1 cellular context compared by ENCODE assay signal in the genomic region with DNA sequence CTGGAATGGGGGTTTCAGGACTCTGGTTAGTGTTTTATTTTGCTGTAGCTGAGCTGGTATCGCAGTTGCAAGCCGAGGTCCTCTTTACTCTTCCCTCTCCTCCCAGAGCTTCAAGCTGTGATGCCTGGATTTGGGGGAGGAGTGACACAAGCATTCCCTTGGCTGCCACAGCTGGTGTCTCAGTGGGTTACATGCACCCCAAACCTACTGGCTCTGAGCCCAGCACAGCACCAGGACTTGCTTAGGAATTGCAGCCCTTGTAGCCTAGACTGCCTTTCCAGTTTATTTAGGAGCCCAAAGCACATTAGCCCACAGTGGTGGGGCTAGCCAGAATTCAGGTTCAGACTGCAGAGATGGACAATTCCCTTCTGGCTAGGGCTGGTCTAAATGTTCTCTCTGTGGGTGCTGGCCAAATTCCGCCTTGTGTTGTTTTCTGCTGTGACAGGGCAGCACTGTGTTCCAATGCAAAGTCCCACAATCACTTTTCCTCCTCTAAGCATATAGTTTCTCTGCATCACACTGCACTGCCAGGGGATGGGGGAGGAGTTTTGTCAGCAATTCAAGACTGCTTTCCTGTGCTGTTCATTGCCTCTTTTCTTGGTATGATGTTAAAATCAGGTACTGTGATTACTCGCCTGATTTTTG.
TF ChIP-seq lines count a peak whose summit lies in the region.

No MANE protein-coding gene starts in this region.

TF ChIP-seq in GM23338, 12 proteins besides CTCF, POLR2A, EP300 and RAD21 (continued from another document):
- no peak for TF ChIP-seq ZNF331 (CRISPR knock-in tag; IDR thresholded peaks at IDR 0.05; ENCODE audit: low read depth)
- TF ChIP-seq EZH2phosphoT487 (IDR thresholded peaks at IDR 0.05; ENCODE audit: unreplicated experiment), result no peak
